ENCODE assay signal across 16 cellular contexts in genomic region chr7:35257251-35258124, GRCh38. TPM values are rescaled to one million over a fixed set of nuclear protein-coding genes. Genes with fewer than 3 reads are reported as not detected.
A peak's percentile ranks its signal among the peaks of the same experiment; 100 is the strongest.
DNase-seq lines count a peak whose midpoint lies in the region; ATAC-seq, FAIRE-seq and TF ChIP-seq lines count a peak whose summit lies in the region.
"Had no signal": no experiment of that assay in that cellular context is flagged by ENCODE, and none has a peak within 500 bp of the region (broad histone marks: within the 10 kb centered on the region; RNA-seq: fewer than 3 reads in every experiment).

No MANE protein-coding gene starts in this region.

- no peaks in the 10 kb centered on the region for H3K9me3 ChIP-seq in iPS-20b (ENCODE audit: insufficient read depth, low read depth, low read length)
- H3K9me3 ChIP-seq: body of pancreas had no signal

- H3K4me3 Mint-ChIP-seq in activated CD8-positive, alpha-beta memory T cell treated with anti-CD3 and anti-CD28 coated beads, Interleukin-2, amount 10 ng/mL, durations not matched to agents 7 days and 5 days, result no peak overlapping the region
- peak overlapping the region; percentile 36 to 54 for H3K4me3 Mint-ChIP-seq in stimulated activated naive B cell treated with anti-CD40 and anti-IgM and Interleukin-4, amounts not matched to agents 10 μg/mL and 1 μg/mL and 100 μg/mL, for 72 hours
- H3K4me3 Mint-ChIP-seq: immature natural killer cell had no signal

- DNase-seq in activated CD8-positive, alpha-beta memory T cell treated with anti-CD3 and anti-CD28 coated beads, Interleukin-2, amount 10 ng/mL, durations not matched to agents 7 days and 5 days, result no peak
- no peak for DNase-seq in activated CD8-positive, alpha-beta memory T cell treated with anti-CD3 and anti-CD28 coated beads, Interleukin-2, amount 50 U/mL, for 48 hours
- DNase-seq in cardiac fibroblast (ENCODE audit: low read depth in 2 of 2) (peak; percentile 28 to 56), HT-29 (ENCODE audit: low spot score) (no peak), GM19239 (ENCODE audit: insufficient read length, low spot score) (no peak), C1 segment of cervical spinal cord (lab: John Stamatoyannopoulos, UW) (no peak)
- DNase-seq in stimulated activated naive B cell treated with anti-CD40 and anti-IgM and Interleukin-4, amounts not matched to agents 10 μg/mL and 1 μg/mL and 100 μg/mL, for 72 hours, result no peak
- DNase-seq: body of pancreas, EL, immature natural killer cell had no signal

- ATAC-seq in activated CD8-positive, alpha-beta memory T cell treated with anti-CD3 and anti-CD28 coated beads, Interleukin-2, amount 10 ng/mL, durations not matched to agents 7 days and 5 days, result no peak
- no peak for ATAC-seq in stimulated activated naive B cell treated with anti-CD40 and anti-IgM and Interleukin-4, amounts not matched to agents 10 μg/mL and 1 μg/mL and 100 μg/mL, for 72 hours (replicated peaks)
- ATAC-seq: body of pancreas had no signal

- H3K4me1 Mint-ChIP-seq in activated CD8-positive, alpha-beta memory T cell treated with anti-CD3 and anti-CD28 coated beads, Interleukin-2, amount 10 ng/mL, durations not matched to agents 7 days and 5 days, result peaks cover 5% of the 10 kb centered on the region
- peaks cover 14 to 28% of the 10 kb centered on the region in 2 donors for H3K4me1 Mint-ChIP-seq in stimulated activated naive B cell treated with anti-CD40 and anti-IgM and Interleukin-4, amounts not matched to agents 10 μg/mL and 1 μg/mL and 100 μg/mL, for 72 hours

- CTCF ChIA-PET in activated CD8-positive, alpha-beta memory T cell treated with anti-CD3 and anti-CD28 coated beads, Interleukin-2, amount 10 ng/mL, durations not matched to agents 7 days and 5 days (lab: Charles Lee), result no interaction called here

- H3K27ac ChIP-seq in iPS-20b (ENCODE audit: low read length), result no peak overlapping the region
- H3K27ac ChIP-seq: body of pancreas, epithelial cell of prostate had no signal

- peaks cover 8% of the 10 kb centered on the region for H3K36me3 Mint-ChIP-seq in activated CD8-positive, alpha-beta memory T cell treated with anti-CD3 and anti-CD28 coated beads, Interleukin-2, amount 10 ng/mL, durations not matched to agents 7 days and 5 days
- peaks cover 3 to 8% of the 10 kb centered on the region in 2 donors for H3K36me3 Mint-ChIP-seq in stimulated activated naive B cell treated with anti-CD40 and anti-IgM and Interleukin-4, amounts not matched to agents 10 μg/mL and 1 μg/mL and 100 μg/mL, for 72 hours

- H3K4me1 ChIP-seq in iPS-20b (ENCODE audit: insufficient read depth, low read length), result peaks cover 25% of the 10 kb centered on the region; the same call in 1 of the 2 replicates

- no peak overlapping the region for H3K9ac ChIP-seq in iPS-20b (ENCODE audit: low read depth, low read length)

- FAIRE-seq in GM19239 (lab: Jason Lieb, UNC), result no peak
- FAIRE-seq: GM18507 had no signal

- H3K4me3 ChIP-seq in cardiac fibroblast (replicated peaks in 1 of 2; ENCODE audit: low read depth in 2 of 2, low read length in 2 of 2) (peak overlapping the region; percentile 27 to 36), iPS-20b (ENCODE audit: low read length) (peak overlapping the region; percentile 66)
- H3K4me3 ChIP-seq: body of pancreas had no signal

- H3K27me3 ChIP-seq in iPS-20b (ENCODE audit: insufficient read depth, low read length), result peaks cover 100% of the 10 kb centered on the region

- no peaks in the 10 kb centered on the region for H3K36me3 ChIP-seq in iPS-20b (ENCODE audit: insufficient read depth, low read depth, low read length)

- no peaks in the 10 kb centered on the region for H3K9me3 Mint-ChIP-seq in activated CD8-positive, alpha-beta memory T cell treated with anti-CD3 and anti-CD28 coated beads, Interleukin-2, amount 10 ng/mL, durations not matched to agents 7 days and 5 days (ENCODE audit: low read depth)
- peaks cover 0 to 4% of the 10 kb centered on the region in 2 donors for H3K9me3 Mint-ChIP-seq in stimulated activated naive B cell treated with anti-CD40 and anti-IgM and Interleukin-4, amounts not matched to agents 10 μg/mL and 1 μg/mL and 100 μg/mL, for 72 hours

- peaks cover 94% of the 10 kb centered on the region for H3K27me3 Mint-ChIP-seq in activated CD8-positive, alpha-beta memory T cell treated with anti-CD3 and anti-CD28 coated beads, Interleukin-2, amount 10 ng/mL, durations not matched to agents 7 days and 5 days
- H3K27me3 Mint-ChIP-seq in stimulated activated naive B cell treated with anti-CD40 and anti-IgM and Interleukin-4, amounts not matched to agents 10 μg/mL and 1 μg/mL and 100 μg/mL, for 72 hours, result peaks cover 65 to 84% of the 10 kb centered on the region in 2 donors

- TF ChIP-seq CTCF in cardiac fibroblast (IDR thresholded peaks at IDR 0.05; ENCODE audit: low read depth, low read length), result no peak

- peak overlapping the region; percentile 40 for H3K27ac Mint-ChIP-seq in activated CD8-positive, alpha-beta memory T cell treated with anti-CD3 and anti-CD28 coated beads, Interleukin-2, amount 10 ng/mL, durations not matched to agents 7 days and 5 days
- peak overlapping the region; percentile 84 for H3K27ac Mint-ChIP-seq in stimulated activated naive B cell treated with anti-CD40 and anti-IgM and Interleukin-4, amounts not matched to agents 10 μg/mL and 1 μg/mL and 100 μg/mL, for 72 hours
- H3K27ac Mint-ChIP-seq: immature natural killer cell had no signal

RNA-seq across cellular contexts. Expression of gene TBX20, which starts 3.6 kb away (rescaled TPM):
- total RNA-seq in activated CD8-positive, alpha-beta memory T cell treated with anti-CD3 and anti-CD28 coated beads, Interleukin-2, amount 10 ng/mL, durations not matched to agents 7 days and 5 days, result under 1 TPM in 1 of 2 experiments, not detected in 1; 0.14 TPM
- total RNA-seq in HT-29 (2014; rRNA removed; shearing (Covaris generic)), result not detected in 2 replicates
- total RNA-seq: body of pancreas, MCF 10A, myocyte, NCI-H460 had no signal

Comparison
In these comparisons a context has a peak if more than half of its experiments do, and no peak if none do; other contexts are left out.
1. DNase-seq: peak in cardiac fibroblast (2 of 2); none in activated CD8-positive, alpha-beta memory T cell treated with anti-CD3 and anti-CD28 coated beads, Interleukin-2, amount 10 ng/mL, durations not matched to agents 7 days and 5 days (single experiment), activated CD8-positive, alpha-beta memory T cell treated with anti-CD3 and anti-CD28 coated beads, Interleukin-2, amount 50 U/mL, for 48 hours (single experiment), stimulated activated naive B cell treated with anti-CD40 and anti-IgM and Interleukin-4, amounts not matched to agents 10 μg/mL and 1 μg/mL and 100 μg/mL, for 72 hours (single experiment), HT-29 (single experiment), GM19239 (single experiment) and C1 segment of cervical spinal cord (0 of 14).